Comparison of ENCODE assay signal across 1 cellular context in the genomic region with DNA sequence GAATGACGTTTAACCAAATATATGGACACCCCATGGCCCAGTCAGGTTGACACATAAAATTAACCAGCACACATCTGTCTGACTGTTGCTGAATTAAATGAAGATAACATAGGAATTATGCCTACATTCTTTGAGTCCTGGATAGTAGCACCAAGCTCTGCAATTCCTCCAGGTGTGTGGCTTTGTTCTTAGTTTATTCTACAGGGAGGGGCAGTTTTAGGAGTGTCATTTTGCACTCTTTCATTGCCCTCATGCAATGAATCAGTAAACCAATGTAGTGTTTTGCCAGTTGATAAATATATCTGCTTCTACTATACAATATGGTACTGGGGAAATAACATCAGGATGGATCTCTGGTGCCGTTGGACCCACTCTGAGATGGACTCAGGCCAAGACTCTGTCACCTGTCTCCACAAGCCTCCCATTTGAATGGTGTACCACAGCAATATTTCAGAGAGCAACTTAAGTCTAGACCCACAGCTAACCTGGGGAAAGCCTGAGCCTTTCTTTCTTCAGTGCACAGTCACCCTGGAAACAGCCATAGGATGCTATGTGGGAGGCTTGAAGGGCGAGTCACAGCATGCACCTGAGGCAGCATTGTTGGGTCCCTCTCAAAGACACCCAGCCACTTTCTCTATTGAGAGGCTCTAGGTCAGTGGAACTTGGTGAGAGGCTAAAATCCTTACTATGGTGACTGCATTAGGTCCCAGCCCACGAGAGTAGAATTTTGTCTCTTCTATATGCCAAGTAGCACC.
TF ChIP-seq lines count a peak whose summit lies in the region.

No MANE protein-coding gene starts in this region.

TF ChIP-seq in HCT116, 20 proteins besides CTCF, POLR2A, EP300 and RAD21 (continued from another document):
- TF ChIP-seq EZH2phosphoT487 (IDR thresholded peaks at IDR 0.05; ENCODE audit: borderline replicate concordance) (no peak), CBX3 (IDR thresholded peaks at IDR 0.05; ENCODE audit: low read depth) (no peak), TCF7L2 (IDR thresholded peaks at IDR 0.05; ENCODE audit: borderline replicate concordance, extremely low read depth, insufficient read depth, insufficient read length) (no peak), ZNF274 (IDR thresholded peaks at IDR 0.05; ENCODE audit: low read depth, low read length) (no peak), CEBPB (IDR thresholded peaks at IDR 0.05; ENCODE audit: low read depth) (no peak), EZH2 (IDR thresholded peaks at IDR 0.05) (no peak), SIN3A (IDR thresholded peaks at IDR 0.05; ENCODE audit: low read depth) (no peak), JUND (IDR thresholded peaks at IDR 0.05) (no peak)
- TF ChIP-seq, protein P1, sequence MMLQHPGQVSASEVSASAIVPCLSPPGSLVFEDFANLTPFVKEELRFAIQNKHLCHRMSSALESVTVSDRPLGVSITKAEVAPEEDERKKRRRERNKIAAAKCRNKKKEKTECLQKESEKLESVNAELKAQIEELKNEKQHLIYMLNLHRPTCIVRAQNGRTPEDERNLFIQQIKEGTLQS (IDR thresholded peaks at IDR 0.05) = no peak
